Comparison of ENCODE assay signal across 9 cellular contexts in the genomic region with DNA sequence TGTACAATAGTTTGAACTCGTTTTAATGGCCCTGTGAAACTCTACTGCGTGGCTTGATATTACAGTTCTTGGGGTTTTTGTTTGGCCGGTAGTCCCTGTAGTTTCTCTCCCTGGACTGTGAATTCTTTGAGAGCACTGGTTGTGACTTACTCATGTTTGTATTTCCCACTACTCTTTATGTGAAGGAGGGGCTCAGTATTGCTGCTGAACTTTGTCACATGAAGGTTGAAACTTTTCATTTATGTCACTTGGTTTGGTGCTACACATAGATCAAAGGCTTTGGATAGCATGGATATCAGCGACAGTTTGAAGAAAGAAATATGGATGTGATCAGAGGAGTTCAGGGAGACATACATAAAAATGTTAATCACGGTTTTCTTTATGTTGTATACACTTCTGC. TPM values are rescaled to one million over a fixed set of nuclear protein-coding genes. Genes with fewer than 3 reads are reported as not detected.
DNase-seq lines count a peak whose midpoint lies in the region; ATAC-seq and TF ChIP-seq lines count a peak whose summit lies in the region.
"Had no signal": no experiment of that assay in that cellular context is flagged by ENCODE, and none has a peak within 500 bp of the region (broad histone marks: within the 10 kb centered on the region; RNA-seq: fewer than 3 reads in every experiment).

No MANE protein-coding gene starts in this region.

- H3K36me3 Mint-ChIP-seq in activated naive CD8-positive, alpha-beta T cell treated with anti-CD3 and anti-CD28 coated beads, Interleukin-2, amount 10 ng/mL, durations not matched to agents 7 days and 5 days, result peaks cover under 1% of the 10 kb centered on the region
- H3K36me3 Mint-ChIP-seq in nephron (ENCODE audit: low read depth), result no peaks in the 10 kb centered on the region

- DNase-seq in BE2C, result no peak
- no peak for DNase-seq in activated naive CD8-positive, alpha-beta T cell treated with anti-CD3 and anti-CD28 coated beads, Interleukin-2, amount 10 ng/mL, durations not matched to agents 7 days and 5 days
- no peak for DNase-seq in SHP77 treated with DMSO at 0.1 percent for 48 hours (lab: John Stamatoyannopoulos, UW)
- DNase-seq in esophagus squamous epithelium (lab: John Stamatoyannopoulos, UW), result no peak
- DNase-seq: DMS79 treated with DMSO at 0.1 percent for 48 hours had no signal

- POLR2A ChIA-PET in HEK293 (lab: Yijun Ruan, JAX), result interaction anchor here (1.8 to 4.0 kb wide), 2 partner anchors 19 to 136 kb away, joined by 16 to 36 read pairs; a partner anchor contains a TSS
- POLR2A ChIA-PET in activated naive CD8-positive, alpha-beta T cell treated with anti-CD3 and anti-CD28 coated beads, Interleukin-2, amount 10 ng/mL, durations not matched to agents 7 days and 5 days (lab: Charles Lee), result interaction anchor here (0.6 to 3.7 kb wide), 3 partner anchors 20 to 118 kb away, joined by 3 to 46 read pairs (median 5); a partner anchor contains a TSS

- H3K27me3 Mint-ChIP-seq in activated naive CD8-positive, alpha-beta T cell treated with anti-CD3 and anti-CD28 coated beads, Interleukin-2, amount 10 ng/mL, durations not matched to agents 7 days and 5 days, result no peaks in the 10 kb centered on the region
- no peaks in the 10 kb centered on the region for H3K27me3 Mint-ChIP-seq in nephron (ENCODE audit: low read depth)

- H3K4me3 Mint-ChIP-seq in activated naive CD8-positive, alpha-beta T cell treated with anti-CD3 and anti-CD28 coated beads, Interleukin-2, amount 10 ng/mL, durations not matched to agents 7 days and 5 days, result peak overlapping the region; percentile 46
- H3K4me3 Mint-ChIP-seq in nephron, result peak overlapping the region; percentile 70 to 83 (median 79)

- CTCF ChIA-PET in HEK293 (lab: Yijun Ruan, JAX), result interaction anchor here (0.5 to 1.9 kb wide), 3 partner anchors 11 to 442 kb away, joined by 3 to 12 read pairs (median 7); no protein-coding TSS in a partner anchor

- H3K9me3 Mint-ChIP-seq in activated naive CD8-positive, alpha-beta T cell treated with anti-CD3 and anti-CD28 coated beads, Interleukin-2, amount 10 ng/mL, durations not matched to agents 7 days and 5 days, result no peaks in the 10 kb centered on the region
- no peaks in the 10 kb centered on the region for H3K9me3 Mint-ChIP-seq in nephron

- H3K4me1 ChIP-seq in BE2C (peaks cover 5% of the 10 kb centered on the region), HEK293 (ENCODE audit: control insufficient read depth, insufficient read depth, low read length) (peaks cover 9% of the 10 kb centered on the region), esophagus squamous epithelium (peaks cover 8 to 30% (median 10%) of the 10 kb centered on the region in 3 donors)

- no peaks in the 10 kb centered on the region for H3K27me3 ChIP-seq in BE2C
- no peaks in the 10 kb centered on the region for H3K27me3 ChIP-seq in esophagus squamous epithelium

- intact Hi-C loops in esophagus squamous epithelium (cut with DNase I), result no loop called here

- H3K9me3 ChIP-seq in BE2C (no peaks in the 10 kb centered on the region), HEK293 (ENCODE audit: control insufficient read depth, insufficient read depth, low read depth, low read length) (no peaks in the 10 kb centered on the region), esophagus squamous epithelium (no peaks in the 10 kb centered on the region)

- H3K4me1 Mint-ChIP-seq in activated naive CD8-positive, alpha-beta T cell treated with anti-CD3 and anti-CD28 coated beads, Interleukin-2, amount 10 ng/mL, durations not matched to agents 7 days and 5 days, result peaks cover 8% of the 10 kb centered on the region
- peaks cover 19% of the 10 kb centered on the region for H3K4me1 Mint-ChIP-seq in nephron

- TF ChIP-seq CTCF in BE2C (IDR thresholded peaks at IDR 0.05; ENCODE audit: low read depth, low read length) (no peak), HEK293 (tag by site-specific recombination; IDR thresholded peaks at IDR 0.05) (no peak), nephron (IDR thresholded peaks at IDR 0.05; ENCODE audit: unreplicated experiment in 3 of 3) (no peak), esophagus squamous epithelium (IDR thresholded peaks at IDR 0.05) (no peak)

- peak overlapping the region; percentile 26 for H3K27ac Mint-ChIP-seq in activated naive CD8-positive, alpha-beta T cell treated with anti-CD3 and anti-CD28 coated beads, Interleukin-2, amount 10 ng/mL, durations not matched to agents 7 days and 5 days
- peak overlapping the region; percentile 59 to 93 (median 75) for H3K27ac Mint-ChIP-seq in nephron

- no peak for TF ChIP-seq POLR2A in esophagus squamous epithelium (IDR thresholded peaks at IDR 0.05)

- H3K36me3 ChIP-seq in BE2C (no peaks in the 10 kb centered on the region), HEK293 (ENCODE audit: control insufficient read depth in 2 of 2, insufficient read depth in 1 of 2, low read length in 2 of 2) (peaks cover 0 to 4% of the 10 kb centered on the region in 2 experiments; a peak in 1 of 3 replicates), esophagus squamous epithelium (no peaks in the 10 kb centered on the region)

- WGBS in esophagus squamous epithelium, 2 donors, result 79 to 81% methylated on average over 5 of the region's 5 CpGs

- H3K27ac ChIP-seq in HEK293 (ENCODE audit: extremely low read depth, low read depth, low read length) (peak overlapping the region; percentile 91), esophagus squamous epithelium (peak overlapping the region in 1 of 4 donors; percentile 94)

- H3K4me3 ChIP-seq in BE2C (ENCODE audit: low read depth, low read length), result peak overlapping the region; percentile 76
- H3K4me3 ChIP-seq in HEK293 (ENCODE audit: low read depth, low read length), result no peak overlapping the region
- peak overlapping the region in 1 of 4 donors; percentile 94 for H3K4me3 ChIP-seq in esophagus squamous epithelium

- ATAC-seq in activated naive CD8-positive, alpha-beta T cell treated with anti-CD3 and anti-CD28 coated beads, Interleukin-2, amount 10 ng/mL, durations not matched to agents 7 days and 5 days (ENCODE audit: low read depth), result no peak
- ATAC-seq in HG02623 (IDR thresholded peaks at IDR 0.05; ENCODE audit: unreplicated experiment) (no peak), GM18868 (IDR thresholded peaks at IDR 0.05; ENCODE audit: unreplicated experiment) (no peak)

TF ChIP-seq in HEK293, 187 proteins besides CTCF, POLR2A, EP300 and RAD21:
- TF ChIP-seq, protein P1, sequence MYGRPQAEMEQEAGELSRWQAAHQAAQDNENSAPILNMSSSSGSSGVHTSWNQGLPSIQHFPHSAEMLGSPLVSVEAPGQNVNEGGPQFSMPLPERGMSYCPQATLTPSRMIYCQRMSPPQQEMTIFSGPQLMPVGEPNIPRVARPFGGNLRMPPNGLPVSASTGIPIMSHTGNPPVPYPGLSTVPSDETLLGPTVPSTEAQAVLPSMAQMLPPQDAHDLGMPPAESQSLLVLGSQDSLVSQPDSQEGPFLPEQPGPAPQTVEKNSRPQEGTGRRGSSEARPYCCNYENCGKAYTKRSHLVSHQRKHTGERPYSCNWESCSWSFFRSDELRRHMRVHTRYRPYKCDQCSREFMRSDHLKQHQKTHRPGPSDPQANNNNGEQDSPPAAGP (tag by site-specific recombination; IDR thresholded peaks at IDR 0.05), result no peak

RNA-seq across cellular contexts. Expression of a gene that starts 1.5 kb away (rescaled TPM):
- 13.6 TPM for polyA plus RNA-seq in BE2C (2012; ENCODE audit: insufficient read depth, insufficient read length, low read depth)
- total RNA-seq in activated naive CD8-positive, alpha-beta T cell treated with anti-CD3 and anti-CD28 coated beads, Interleukin-2, amount 10 ng/mL, durations not matched to agents 7 days and 5 days, result 10 to 100 TPM; 20.6 to 21.8 TPM
- 1 to 10 TPM in 2 of 4 donors, under 1 TPM in 2; 0.42 to 5.9 (median 1.7) TPM for total RNA-seq in esophagus squamous epithelium

RNA-seq across cellular contexts. Expression of a gene that starts 19.3 kb away (rescaled TPM):
- polyA plus RNA-seq in BE2C (2012; ENCODE audit: insufficient read depth, insufficient read length, low read depth), result 320 TPM
- total RNA-seq in activated naive CD8-positive, alpha-beta T cell treated with anti-CD3 and anti-CD28 coated beads, Interleukin-2, amount 10 ng/mL, durations not matched to agents 7 days and 5 days, result 100 to 1,000 TPM; 237 to 249 TPM
- 100 to 1,000 TPM; 156 to 261 (median 188) TPM for total RNA-seq in esophagus squamous epithelium

RNA-seq across cellular contexts. Expression of a gene that starts 46.4 kb away (rescaled TPM):
- 43.1 TPM for polyA plus RNA-seq in BE2C (2012; ENCODE audit: insufficient read depth, insufficient read length, low read depth)
- total RNA-seq in activated naive CD8-positive, alpha-beta T cell treated with anti-CD3 and anti-CD28 coated beads, Interleukin-2, amount 10 ng/mL, durations not matched to agents 7 days and 5 days, result 10 to 100 TPM; 33.6 to 35.4 TPM
- 10 to 100 TPM; 10.8 to 12.0 (median 11.7) TPM for total RNA-seq in esophagus squamous epithelium

RNA-seq across cellular contexts. Expression of a gene that starts 50.9 kb away (rescaled TPM):
- 5.8 TPM for polyA plus RNA-seq in BE2C (2012; ENCODE audit: insufficient read depth, insufficient read length, low read depth)
- 1 to 10 TPM; 4.1 to 5.6 TPM for total RNA-seq in activated naive CD8-positive, alpha-beta T cell treated with anti-CD3 and anti-CD28 coated beads, Interleukin-2, amount 10 ng/mL, durations not matched to agents 7 days and 5 days
- total RNA-seq in esophagus squamous epithelium, result 100 to 1,000 TPM in 3 of 4 donors, 10 to 100 TPM in 1; 97.8 to 169 (median 124) TPM
